ENCODE assay signal across 27 cellular contexts in genomic region chr4:163017135-163017534, GRCh38.
"Had no signal": no experiment of that assay in that cellular context is flagged by ENCODE, and none has a peak within 500 bp of the region (broad histone marks: within the 10 kb centered on the region; RNA-seq: fewer than 3 reads in every experiment).

No MANE protein-coding gene starts in this region.

- H3K4me1 ChIP-seq: stomach, suprapubic skin, testis, thyroid gland, tibial nerve, upper lobe of left lung, upper lobe of right lung, uterus, vagina had no signal

- FAIRE-seq: urothelium cell line had no signal

- H3K27me3 ChIP-seq: stomach, suprapubic skin, testis, thyroid gland, tibial artery, tibial nerve, transverse colon, upper lobe of left lung, upper lobe of right lung, uterus, vagina had no signal

- ATAC-seq: stimulated activated effector memory CD8-positive, alpha-beta T cell treated with anti-CD3 and anti-CD28 coated beads, Interleukin-12 subunit alpha, Interleukin-12 subunit beta, amount 100 ng/mL, for 72 hours; stimulated activated memory B cell treated with anti-CD40 and anti-IgM and Interleukin-4, amounts not matched to agents 10 μg/mL and 1 μg/mL and 100 μg/mL, for 72 hours; stimulated activated naive B cell treated with anti-CD40 and anti-IgM and Interleukin-4, amounts not matched to agents 10 μg/mL and 1 μg/mL and 100 μg/mL, for 72 hours; stimulated activated naive CD8-positive, alpha-beta T cell treated with anti-CD3 and anti-CD28 coated beads, Interleukin-15, amount 100 ng/mL, for 72 hours; stimulated activated naive CD8-positive, alpha-beta T cell treated with anti-CD3 and anti-CD28 coated beads, Interleukin-15, Interleukin-2, amounts not matched to agents 100 U/mL and 50 U/mL, for 24 hours; upper lobe of right lung had no signal

- H3K9me3 ChIP-seq: stomach, suprapubic skin, testis, thoracic aorta, thyroid gland, tibial artery, transverse colon, upper lobe of left lung, upper lobe of right lung, uterus, vagina had no signal

- H3K4me3 ChIP-seq: stomach, suprapubic skin, testis, thoracic aorta, thyroid gland, tibial artery, tibial nerve, transverse colon, upper lobe of left lung, upper lobe of right lung, uterus, vagina had no signal

- DNase-seq: stimulated activated CD4-positive, alpha-beta T cell treated with anti-CD3 and anti-CD28 coated beads, Interleukin-2, amount 100 ng/mL, for 48 hours; stimulated activated CD4-positive, alpha-beta T cell treated with anti-CD3 and anti-CD28 coated beads, Interleukin-4, amount 100 ng/mL, for 1 hour; stimulated activated CD4-positive, alpha-beta T cell treated with anti-CD3 and anti-CD28 coated beads, Interleukin-4, amount 100 ng/mL, for 24 hours; stimulated activated CD4-positive, alpha-beta T cell treated with anti-CD3 and anti-CD28 coated beads, Interleukin-4, amount 100 ng/mL, for 4 hours; stimulated activated CD8-positive, alpha-beta memory T cell treated with anti-CD3 and anti-CD28 coated beads, Interleukin-4, amount 100 ng/mL, for 48 hours; stimulated activated naive B cell treated with anti-CD40 and anti-IgM and Interleukin-4, amounts not matched to agents 10 μg/mL and 1 μg/mL and 100 μg/mL, for 72 hours; stimulated activated naive CD4-positive, alpha-beta T cell; stimulated activated naive CD4-positive, alpha-beta T cell treated with Interleukin-2 at 50 U/mL for 16 hours; stimulated activated naive CD8-positive, alpha-beta T cell treated with anti-CD3 and anti-CD28 coated beads, Interleukin-15, amount 100 ng/mL, for 72 hours; stimulated activated naive CD8-positive, alpha-beta T cell treated with anti-CD3 and anti-CD28 coated beads, Interleukin-15, Interleukin-2, amounts not matched to agents 100 U/mL and 50 U/mL, for 24 hours; stomach; substantia nigra; testis; thyroid gland; tibial artery; transverse colon; trophoblast cell; upper lobe of left lung; upper lobe of right lung; uterus had no signal

- H3K27ac ChIP-seq: stomach, suprapubic skin, testis, thoracic aorta, thyroid gland, tibial artery, tibial nerve, transverse colon, upper lobe of left lung, upper lobe of right lung, uterus, vagina had no signal

- H3K36me3 ChIP-seq: stomach, suprapubic skin, thoracic aorta, thyroid gland, tibial artery, tibial nerve, transverse colon, upper lobe of left lung, upper lobe of right lung, uterus, vagina had no signal
